ENCODE assay signal across 9 cellular contexts in genomic region chr6:153231048-153231635, GRCh38.
DNase-seq lines count a peak whose midpoint lies in the region; ATAC-seq and TF ChIP-seq lines count a peak whose summit lies in the region.
"Had no signal": no experiment of that assay in that cellular context is flagged by ENCODE, and none has a peak within 500 bp of the region (broad histone marks: within the 10 kb centered on the region; RNA-seq: fewer than 3 reads in every experiment).

No MANE protein-coding gene starts in this region.

- no peaks in the 10 kb centered on the region for H3F3A ChIP-seq in Loucy (ENCODE audit: low read depth)

- POLR2A ChIA-PET in activated CD4-positive, alpha-beta T cell treated with anti-CD3 and anti-CD28 coated beads, Interleukin-2, amount 10 ng/mL, durations not matched to agents 7 days and 5 days (lab: Charles Lee), result no interaction called here

- no peak overlapping the region for H2AFZ ChIP-seq in Loucy (ENCODE audit: low read length)

- no peaks in the 10 kb centered on the region for H3K36me3 Mint-ChIP-seq in activated CD4-positive, alpha-beta T cell treated with anti-CD3 and anti-CD28 coated beads, Interleukin-2, amount 10 ng/mL, durations not matched to agents 7 days and 5 days (ENCODE audit: low read depth)
- no peaks in the 10 kb centered on the region for H3K36me3 Mint-ChIP-seq in progenitor cell of endocrine pancreas (ENCODE audit: insufficient read depth)

- H3K9ac ChIP-seq in Loucy (ENCODE audit: low read depth, low read length, poor library complexity, severe bottlenecking), result no peak overlapping the region

- CTCF ChIA-PET in activated CD4-positive, alpha-beta T cell treated with anti-CD3 and anti-CD28 coated beads, Interleukin-2, amount 10 ng/mL, durations not matched to agents 7 days and 5 days (lab: Charles Lee), result no interaction called here

- H3K27me3 Mint-ChIP-seq in activated CD4-positive, alpha-beta T cell treated with anti-CD3 and anti-CD28 coated beads, Interleukin-2, amount 10 ng/mL, durations not matched to agents 7 days and 5 days, result peaks cover 6% of the 10 kb centered on the region
- H3K27me3 Mint-ChIP-seq in progenitor cell of endocrine pancreas, result peaks cover 7% of the 10 kb centered on the region

- no peaks in the 10 kb centered on the region for H3K79me2 ChIP-seq in Loucy (ENCODE audit: insufficient read depth, low read length)

- H3K36me3 ChIP-seq in Loucy (ENCODE audit: insufficient read depth, low read length), result no peaks in the 10 kb centered on the region
- H3K36me3 ChIP-seq: ovary had no signal

- DNase-seq in AML-193 (lab: John Stamatoyannopoulos, UW) (peak; percentile 18 to 39), GM13976 (ENCODE audit: low spot score) (peak; percentile 6), globus pallidus (ENCODE audit: low spot score) (peak; percentile 14), progenitor cell of endocrine pancreas (ENCODE audit: low spot score, unreplicated experiment) (peak; percentile 67)
- peak; percentile 57 for DNase-seq in activated CD4-positive, alpha-beta T cell treated with anti-CD3 and anti-CD28 coated beads, Interleukin-2, amount 10 ng/mL, durations not matched to agents 7 days and 5 days

- no peaks in the 10 kb centered on the region for H3K9me2 ChIP-seq in Loucy (replicated peaks; ENCODE audit: low read depth, low read length)

- H3K4me1 ChIP-seq in Loucy (ENCODE audit: insufficient read depth, low read length, poor library complexity, severe bottlenecking), result no peaks in the 10 kb centered on the region

- H3K27me3 ChIP-seq in Loucy (ENCODE audit: insufficient read depth, low read length, poor library complexity, severe bottlenecking), result no peaks in the 10 kb centered on the region
- H3K27me3 ChIP-seq: ovary had no signal

- no peaks in the 10 kb centered on the region for H3K9me3 ChIP-seq in Loucy (ENCODE audit: insufficient read depth, low read depth, low read length)
- H3K9me3 ChIP-seq: ovary had no signal

- no peak overlapping the region for H3K4me3 ChIP-seq in Loucy (ENCODE audit: low read length, poor library complexity, severe bottlenecking)
- H3K4me3 ChIP-seq: ovary had no signal

- H3K4me2 ChIP-seq in Loucy (ENCODE audit: low read depth, low read length, poor library complexity, severe bottlenecking), result no peak overlapping the region

- H3K4me3 Mint-ChIP-seq in activated CD4-positive, alpha-beta T cell treated with anti-CD3 and anti-CD28 coated beads, Interleukin-2, amount 10 ng/mL, durations not matched to agents 7 days and 5 days, result no peak overlapping the region
- no peak overlapping the region for H3K4me3 Mint-ChIP-seq in progenitor cell of endocrine pancreas (ENCODE audit: low read depth)

- in situ Hi-C loops in GM13976 (cut with MboI; ENCODE audit: low sequenced_read_pairs, unreplicated experiment), result no loop called here

- no peaks in the 10 kb centered on the region for H3K4me1 Mint-ChIP-seq in activated CD4-positive, alpha-beta T cell treated with anti-CD3 and anti-CD28 coated beads, Interleukin-2, amount 10 ng/mL, durations not matched to agents 7 days and 5 days
- peaks cover 2% of the 10 kb centered on the region for H3K4me1 Mint-ChIP-seq in progenitor cell of endocrine pancreas (ENCODE audit: low read depth)

- ATAC-seq in HG03520 (IDR thresholded peaks at IDR 0.05; ENCODE audit: unreplicated experiment) (no peak), GM19023 (IDR thresholded peaks at IDR 0.05; ENCODE audit: unreplicated experiment) (no peak)

- TF ChIP-seq CTCF in GM13976 (IDR thresholded peaks at IDR 0.05; ENCODE audit: borderline replicate concordance, control extremely low read depth, extremely low read depth, insufficient read depth, missing control alignments) (peak; percentile 76), Loucy (conservative IDR thresholded peaks at IDR 0.05; ENCODE audit: low read length) (peak; percentile 55), progenitor cell of endocrine pancreas (IDR thresholded peaks at IDR 0.05; ENCODE audit: unreplicated experiment) (peak; percentile 99)

- no peaks in the 10 kb centered on the region for H3K9me3 Mint-ChIP-seq in activated CD4-positive, alpha-beta T cell treated with anti-CD3 and anti-CD28 coated beads, Interleukin-2, amount 10 ng/mL, durations not matched to agents 7 days and 5 days
- no peaks in the 10 kb centered on the region for H3K9me3 Mint-ChIP-seq in progenitor cell of endocrine pancreas (ENCODE audit: low read depth)

- H3K27ac Mint-ChIP-seq in activated CD4-positive, alpha-beta T cell treated with anti-CD3 and anti-CD28 coated beads, Interleukin-2, amount 10 ng/mL, durations not matched to agents 7 days and 5 days, result no peak overlapping the region
- H3K27ac Mint-ChIP-seq in progenitor cell of endocrine pancreas, result no peak overlapping the region

- H4K20me1 ChIP-seq in Loucy (ENCODE audit: insufficient read depth, low read length, poor library complexity, severe bottlenecking), result no peaks in the 10 kb centered on the region

Comparison
In these comparisons a context has a peak if more than half of its experiments do, and no peak if none do; other contexts are left out.
1. DNase-seq: peak in every context shown above with its lines; median percentile 67 in progenitor cell of endocrine pancreas; 57 in activated CD4-positive, alpha-beta T cell treated with anti-CD3 and anti-CD28 coated beads, Interleukin-2, amount 10 ng/mL, durations not matched to agents 7 days and 5 days; 28 in AML-193; 14 in globus pallidus; 6 in GM13976.